ENCODE assay signal across 1 cellular context in genomic region chr4:52372269-52372668, GRCh38.
A peak's percentile ranks its signal among the peaks of the same experiment; 100 is the strongest.
TF ChIP-seq lines count a peak whose summit lies in the region.

No MANE protein-coding gene starts in this region.

TF ChIP-seq in HEK293, 187 proteins besides CTCF, POLR2A, EP300 and RAD21 (continued from another document):
- TF ChIP-seq, protein P1, sequence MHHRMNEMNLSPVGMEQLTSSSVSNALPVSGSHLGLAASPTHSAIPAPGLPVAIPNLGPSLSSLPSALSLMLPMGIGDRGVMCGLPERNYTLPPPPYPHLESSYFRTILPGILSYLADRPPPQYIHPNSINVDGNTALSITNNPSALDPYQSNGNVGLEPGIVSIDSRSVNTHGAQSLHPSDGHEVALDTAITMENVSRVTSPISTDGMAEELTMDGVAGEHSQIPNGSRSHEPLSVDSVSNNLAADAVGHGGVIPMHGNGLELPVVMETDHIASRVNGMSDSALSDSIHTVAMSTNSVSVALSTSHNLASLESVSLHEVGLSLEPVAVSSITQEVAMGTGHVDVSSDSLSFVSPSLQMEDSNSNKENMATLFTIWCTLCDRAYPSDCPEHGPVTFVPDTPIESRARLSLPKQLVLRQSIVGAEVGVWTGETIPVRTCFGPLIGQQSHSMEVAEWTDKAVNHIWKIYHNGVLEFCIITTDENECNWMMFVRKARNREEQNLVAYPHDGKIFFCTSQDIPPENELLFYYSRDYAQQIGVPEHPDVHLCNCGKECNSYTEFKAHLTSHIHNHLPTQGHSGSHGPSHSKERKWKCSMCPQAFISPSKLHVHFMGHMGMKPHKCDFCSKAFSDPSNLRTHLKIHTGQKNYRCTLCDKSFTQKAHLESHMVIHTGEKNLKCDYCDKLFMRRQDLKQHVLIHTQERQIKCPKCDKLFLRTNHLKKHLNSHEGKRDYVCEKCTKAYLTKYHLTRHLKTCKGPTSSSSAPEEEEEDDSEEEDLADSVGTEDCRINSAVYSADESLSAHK (tag by site-specific recombination; IDR thresholded peaks at IDR 0.05), result peak; percentile 71
- TF ChIP-seq ZNF600 (tag by site-specific recombination; IDR thresholded peaks at IDR 0.05), result 0 out of 2 replicates have a peak, but pooled peaks have one; percentile 13
- peak; percentile 5; the same call in 1 of the 2 replicates for TF ChIP-seq ZNF629 (tag by site-specific recombination; IDR thresholded peaks at IDR 0.05)
- peak; percentile 63 for TF ChIP-seq FEZF1 (tag by site-specific recombination; IDR thresholded peaks at IDR 0.05)
- TF ChIP-seq ZNF184 (tag by site-specific recombination; IDR thresholded peaks at IDR 0.05), result no peak
- no peak for TF ChIP-seq MYNN (tag by site-specific recombination; IDR thresholded peaks at IDR 0.05; ENCODE audit: borderline replicate concordance)
- no peak for TF ChIP-seq HOXC10 (CRISPR knock-in tag; IDR thresholded peaks at IDR 0.05)
